1 cellular context compared by ENCODE assay signal in genomic region chr9:113056191-113057106, GRCh38.
TF ChIP-seq lines count a peak whose summit lies in the region.

Gene ZFP37 (minus strand): TSS chr9:113056724. CDS start chr9:113056688, 36 bp downstream.

TF ChIP-seq in K562, 482 proteins besides CTCF, POLR2A, EP300 and RAD21 (continued from another document and continues in another):
- TF ChIP-seq PREB (CRISPR knock-in tag; IDR thresholded peaks at IDR 0.05) (no peak), SIN3A (IDR thresholded peaks at IDR 0.05; ENCODE audit: borderline replicate concordance in 2 of 2, control insufficient read depth in 1 of 2, low read depth in 2 of 2, low read length in 2 of 2) (no peak), U2AF1 (optimal IDR thresholded peaks at IDR 0.05; ENCODE audit: low read depth, low read length) (no peak), CBFA2T3 (IDR thresholded peaks at IDR 0.05) (no peak), NFE2 (IDR thresholded peaks at IDR 0.05; ENCODE audit: low read depth) (no peak), ZNF239 (CRISPR knock-in tag; IDR thresholded peaks at IDR 0.05) (no peak), CTCFL (IDR thresholded peaks at IDR 0.05; ENCODE audit: borderline replicate concordance, insufficient read depth, low read depth, low read length, poor library complexity, severe bottlenecking) (no peak), RBM17 (IDR thresholded peaks at IDR 0.05; ENCODE audit: borderline replicate concordance, low read depth, low read length) (no peak), MYC (IDR thresholded peaks at IDR 0.05; ENCODE audit: low read depth, low read length) (no peak), MYC (CRISPR knock-in tag; IDR thresholded peaks at IDR 0.05; ENCODE audit: borderline replicate concordance, low read depth) (no peak), CXXC5 (CRISPR knock-in tag; IDR thresholded peaks at IDR 0.05) (peak; percentile 44; the same call in 1 of the 2 replicates), ESRRB (CRISPR knock-in tag; IDR thresholded peaks at IDR 0.05; ENCODE audit: borderline replicate concordance) (no peak), PHF20 (IDR thresholded peaks at IDR 0.05; ENCODE audit: partially characterized antibody) (peak; percentile 86), GTF2B (IDR thresholded peaks at IDR 0.05; ENCODE audit: extremely low read depth, insufficient read length) (no peak), GATAD2A (IDR thresholded peaks at IDR 0.05) (no peak), NR2F6 (CRISPR knock-in tag; IDR thresholded peaks at IDR 0.05) (no peak), ZC3H11A (IDR thresholded peaks at IDR 0.05; ENCODE audit: low read depth, low read length) (no peak), PTTG1 (tag; IDR thresholded peaks at IDR 0.05; ENCODE audit: low read depth) (no peak; the same call in 1 of the 2 replicates), CBX3 (IDR thresholded peaks at IDR 0.05; ENCODE audit: borderline replicate concordance in 1 of 2, low read length in 2 of 2) (no peak), CTBP1 (IDR thresholded peaks at IDR 0.05; ENCODE audit: borderline replicate concordance) (no peak; the same call in 1 of the 2 replicates), SRSF9 (IDR thresholded peaks at IDR 0.05; ENCODE audit: borderline replicate concordance, low read depth, low read length) (no peak), ZEB2 (IDR thresholded peaks at IDR 0.05) (no peak), ZSCAN32 (CRISPR knock-in tag; IDR thresholded peaks at IDR 0.05) (no peak), COPS2 (conservative IDR thresholded peaks at IDR 0.05) (no peak), BACH1 (tag; IDR thresholded peaks at IDR 0.05) (peak; percentile 56; the same call in 1 of the 2 replicates), NCOA6 (IDR thresholded peaks at IDR 0.05) (no peak), ZNF277 (CRISPR knock-in tag; IDR thresholded peaks at IDR 0.05; ENCODE audit: borderline replicate concordance) (no peak), KLF6 (CRISPR knock-in tag; IDR thresholded peaks at IDR 0.05; ENCODE audit: borderline replicate concordance) (no peak), FOXA1 (IDR thresholded peaks at IDR 0.05; ENCODE audit: borderline replicate concordance) (no peak), ZNF740 (CRISPR knock-in tag; IDR thresholded peaks at IDR 0.05) (no peak), ZNF740 (tag; IDR thresholded peaks at IDR 0.05) (no peak), ZNF23 (CRISPR knock-in tag; IDR thresholded peaks at IDR 0.05) (no peak), HNRNPK (IDR thresholded peaks at IDR 0.05; ENCODE audit: low read depth, low read length, poor library complexity, severe bottlenecking) (no peak), ZNF445 (CRISPR knock-in tag; IDR thresholded peaks at IDR 0.05; ENCODE audit: low read depth) (no peak), ZNF41 (CRISPR knock-in tag; conservative IDR thresholded peaks at IDR 0.05) (no peak), EGR1 (conservative IDR thresholded peaks at IDR 0.05) (no peak), ZBED1 (IDR thresholded peaks at IDR 0.05) (no peak)
- TF ChIP-seq, protein P1, sequence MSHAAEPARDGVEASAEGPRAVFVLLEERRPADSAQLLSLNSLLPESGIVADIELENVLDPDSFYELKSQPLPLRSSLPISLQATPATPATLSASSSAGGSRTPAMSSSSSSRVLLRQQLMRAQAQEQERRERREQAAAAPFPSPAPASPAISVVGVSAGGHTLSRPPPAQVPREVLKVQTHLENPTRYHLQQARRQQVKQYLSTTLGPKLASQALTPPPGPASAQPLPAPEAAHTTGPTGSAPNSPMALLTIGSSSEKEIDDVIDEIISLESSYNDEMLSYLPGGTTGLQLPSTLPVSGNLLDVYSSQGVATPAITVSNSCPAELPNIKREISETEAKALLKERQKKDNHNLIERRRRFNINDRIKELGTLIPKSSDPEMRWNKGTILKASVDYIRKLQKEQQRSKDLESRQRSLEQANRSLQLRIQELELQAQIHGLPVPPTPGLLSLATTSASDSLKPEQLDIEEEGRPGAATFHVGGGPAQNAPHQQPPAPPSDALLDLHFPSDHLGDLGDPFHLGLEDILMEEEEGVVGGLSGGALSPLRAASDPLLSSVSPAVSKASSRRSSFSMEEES (CRISPR knock-in tag; IDR thresholded peaks at IDR 0.05): no peak
- TF ChIP-seq, protein P2, sequence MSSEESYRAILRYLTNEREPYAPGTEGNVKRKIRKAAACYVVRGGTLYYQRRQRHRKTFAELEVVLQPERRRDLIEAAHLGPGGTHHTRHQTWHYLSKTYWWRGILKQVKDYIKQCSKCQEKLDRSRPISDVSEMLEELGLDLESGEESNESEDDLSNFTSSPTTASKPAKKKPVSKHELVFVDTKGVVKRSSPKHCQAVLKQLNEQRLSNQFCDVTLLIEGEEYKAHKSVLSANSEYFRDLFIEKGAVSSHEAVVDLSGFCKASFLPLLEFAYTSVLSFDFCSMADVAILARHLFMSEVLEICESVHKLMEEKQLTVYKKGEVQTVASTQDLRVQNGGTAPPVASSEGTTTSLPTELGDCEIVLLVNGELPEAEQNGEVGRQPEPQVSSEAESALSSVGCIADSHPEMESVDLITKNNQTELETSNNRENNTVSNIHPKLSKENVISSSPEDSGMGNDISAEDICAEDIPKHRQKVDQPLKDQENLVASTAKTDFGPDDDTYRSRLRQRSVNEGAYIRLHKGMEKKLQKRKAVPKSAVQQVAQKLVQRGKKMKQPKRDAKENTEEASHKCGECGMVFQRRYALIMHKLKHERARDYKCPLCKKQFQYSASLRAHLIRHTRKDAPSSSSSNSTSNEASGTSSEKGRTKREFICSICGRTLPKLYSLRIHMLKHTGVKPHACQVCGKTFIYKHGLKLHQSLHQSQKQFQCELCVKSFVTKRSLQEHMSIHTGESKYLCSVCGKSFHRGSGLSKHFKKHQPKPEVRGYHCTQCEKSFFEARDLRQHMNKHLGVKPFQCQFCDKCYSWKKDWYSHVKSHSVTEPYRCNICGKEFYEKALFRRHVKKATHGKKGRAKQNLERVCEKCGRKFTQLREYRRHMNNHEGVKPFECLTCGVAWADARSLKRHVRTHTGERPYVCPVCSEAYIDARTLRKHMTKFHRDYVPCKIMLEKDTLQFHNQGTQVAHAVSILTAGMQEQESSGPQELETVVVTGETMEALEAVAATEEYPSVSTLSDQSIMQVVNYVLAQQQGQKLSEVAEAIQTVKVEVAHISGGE (CRISPR knock-in tag; IDR thresholded peaks at IDR 0.05): peak in 1 of 3 experiments; percentile 85; a peak in 2 of 6 replicates
- TF ChIP-seq, protein P3, sequence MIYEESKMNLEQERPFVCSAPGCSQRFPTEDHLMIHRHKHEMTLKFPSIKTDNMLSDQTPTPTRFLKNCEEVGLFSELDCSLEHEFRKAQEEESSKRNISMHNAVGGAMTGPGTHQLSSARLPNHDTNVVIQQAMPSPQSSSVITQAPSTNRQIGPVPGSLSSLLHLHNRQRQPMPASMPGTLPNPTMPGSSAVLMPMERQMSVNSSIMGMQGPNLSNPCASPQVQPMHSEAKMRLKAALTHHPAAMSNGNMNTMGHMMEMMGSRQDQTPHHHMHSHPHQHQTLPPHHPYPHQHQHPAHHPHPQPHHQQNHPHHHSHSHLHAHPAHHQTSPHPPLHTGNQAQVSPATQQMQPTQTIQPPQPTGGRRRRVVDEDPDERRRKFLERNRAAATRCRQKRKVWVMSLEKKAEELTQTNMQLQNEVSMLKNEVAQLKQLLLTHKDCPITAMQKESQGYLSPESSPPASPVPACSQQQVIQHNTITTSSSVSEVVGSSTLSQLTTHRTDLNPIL (CRISPR knock-in tag; IDR thresholded peaks at IDR 0.05): no peak
- TF ChIP-seq, protein P4, sequence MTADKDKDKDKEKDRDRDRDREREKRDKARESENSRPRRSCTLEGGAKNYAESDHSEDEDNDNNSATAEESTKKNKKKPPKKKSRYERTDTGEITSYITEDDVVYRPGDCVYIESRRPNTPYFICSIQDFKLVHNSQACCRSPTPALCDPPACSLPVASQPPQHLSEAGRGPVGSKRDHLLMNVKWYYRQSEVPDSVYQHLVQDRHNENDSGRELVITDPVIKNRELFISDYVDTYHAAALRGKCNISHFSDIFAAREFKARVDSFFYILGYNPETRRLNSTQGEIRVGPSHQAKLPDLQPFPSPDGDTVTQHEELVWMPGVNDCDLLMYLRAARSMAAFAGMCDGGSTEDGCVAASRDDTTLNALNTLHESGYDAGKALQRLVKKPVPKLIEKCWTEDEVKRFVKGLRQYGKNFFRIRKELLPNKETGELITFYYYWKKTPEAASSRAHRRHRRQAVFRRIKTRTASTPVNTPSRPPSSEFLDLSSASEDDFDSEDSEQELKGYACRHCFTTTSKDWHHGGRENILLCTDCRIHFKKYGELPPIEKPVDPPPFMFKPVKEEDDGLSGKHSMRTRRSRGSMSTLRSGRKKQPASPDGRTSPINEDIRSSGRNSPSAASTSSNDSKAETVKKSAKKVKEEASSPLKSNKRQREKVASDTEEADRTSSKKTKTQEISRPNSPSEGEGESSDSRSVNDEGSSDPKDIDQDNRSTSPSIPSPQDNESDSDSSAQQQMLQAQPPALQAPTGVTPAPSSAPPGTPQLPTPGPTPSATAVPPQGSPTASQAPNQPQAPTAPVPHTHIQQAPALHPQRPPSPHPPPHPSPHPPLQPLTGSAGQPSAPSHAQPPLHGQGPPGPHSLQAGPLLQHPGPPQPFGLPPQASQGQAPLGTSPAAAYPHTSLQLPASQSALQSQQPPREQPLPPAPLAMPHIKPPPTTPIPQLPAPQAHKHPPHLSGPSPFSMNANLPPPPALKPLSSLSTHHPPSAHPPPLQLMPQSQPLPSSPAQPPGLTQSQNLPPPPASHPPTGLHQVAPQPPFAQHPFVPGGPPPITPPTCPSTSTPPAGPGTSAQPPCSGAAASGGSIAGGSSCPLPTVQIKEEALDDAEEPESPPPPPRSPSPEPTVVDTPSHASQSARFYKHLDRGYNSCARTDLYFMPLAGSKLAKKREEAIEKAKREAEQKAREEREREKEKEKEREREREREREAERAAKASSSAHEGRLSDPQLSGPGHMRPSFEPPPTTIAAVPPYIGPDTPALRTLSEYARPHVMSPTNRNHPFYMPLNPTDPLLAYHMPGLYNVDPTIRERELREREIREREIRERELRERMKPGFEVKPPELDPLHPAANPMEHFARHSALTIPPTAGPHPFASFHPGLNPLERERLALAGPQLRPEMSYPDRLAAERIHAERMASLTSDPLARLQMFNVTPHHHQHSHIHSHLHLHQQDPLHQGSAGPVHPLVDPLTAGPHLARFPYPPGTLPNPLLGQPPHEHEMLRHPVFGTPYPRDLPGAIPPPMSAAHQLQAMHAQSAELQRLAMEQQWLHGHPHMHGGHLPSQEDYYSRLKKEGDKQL (CRISPR knock-in tag; IDR thresholded peaks at IDR 0.05; ENCODE audit: borderline replicate concordance): no peak
